Comparison of ENCODE assay signal across 1 cellular context in genomic region chr6:30727920-30728605, GRCh38.
TF ChIP-seq lines count a peak whose summit lies in the region.

No MANE protein-coding gene starts in this region.

TF ChIP-seq in SK-N-SH treated with all-trans-retinoic acid at 6 μM for 48 hours, 23 proteins besides CTCF, POLR2A, EP300 and RAD21 (continued from another document):
- TF ChIP-seq ESRRG (CRISPR knock-in tag; IDR thresholded peaks at IDR 0.05) (no peak), TCF4 (CRISPR knock-in tag; IDR thresholded peaks at IDR 0.05; ENCODE audit: borderline replicate concordance) (no peak), SNAI2 (CRISPR knock-in tag; IDR thresholded peaks at IDR 0.05) (no peak)
